Comparison of ENCODE assay signal across 1 cellular context in the genomic region with DNA sequence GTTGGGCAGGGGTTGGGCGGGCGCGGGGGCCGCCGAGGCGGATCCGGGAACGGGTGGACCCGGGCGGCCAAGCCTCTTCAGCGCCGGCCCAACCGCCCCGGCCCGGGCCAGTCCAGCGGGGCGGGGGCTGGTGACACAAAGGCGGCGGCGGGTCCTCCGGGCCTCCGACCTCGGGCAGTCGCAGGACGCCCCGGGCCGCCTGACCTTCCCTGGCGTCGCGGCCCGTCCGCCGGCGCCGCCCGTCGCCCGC.
TF ChIP-seq lines count a peak whose summit lies in the region.

No MANE protein-coding gene starts in this region.

TF ChIP-seq in GM12878, 131 proteins besides CTCF, POLR2A, EP300 and RAD21 (continued from another document):
- TF ChIP-seq, protein P1, sequence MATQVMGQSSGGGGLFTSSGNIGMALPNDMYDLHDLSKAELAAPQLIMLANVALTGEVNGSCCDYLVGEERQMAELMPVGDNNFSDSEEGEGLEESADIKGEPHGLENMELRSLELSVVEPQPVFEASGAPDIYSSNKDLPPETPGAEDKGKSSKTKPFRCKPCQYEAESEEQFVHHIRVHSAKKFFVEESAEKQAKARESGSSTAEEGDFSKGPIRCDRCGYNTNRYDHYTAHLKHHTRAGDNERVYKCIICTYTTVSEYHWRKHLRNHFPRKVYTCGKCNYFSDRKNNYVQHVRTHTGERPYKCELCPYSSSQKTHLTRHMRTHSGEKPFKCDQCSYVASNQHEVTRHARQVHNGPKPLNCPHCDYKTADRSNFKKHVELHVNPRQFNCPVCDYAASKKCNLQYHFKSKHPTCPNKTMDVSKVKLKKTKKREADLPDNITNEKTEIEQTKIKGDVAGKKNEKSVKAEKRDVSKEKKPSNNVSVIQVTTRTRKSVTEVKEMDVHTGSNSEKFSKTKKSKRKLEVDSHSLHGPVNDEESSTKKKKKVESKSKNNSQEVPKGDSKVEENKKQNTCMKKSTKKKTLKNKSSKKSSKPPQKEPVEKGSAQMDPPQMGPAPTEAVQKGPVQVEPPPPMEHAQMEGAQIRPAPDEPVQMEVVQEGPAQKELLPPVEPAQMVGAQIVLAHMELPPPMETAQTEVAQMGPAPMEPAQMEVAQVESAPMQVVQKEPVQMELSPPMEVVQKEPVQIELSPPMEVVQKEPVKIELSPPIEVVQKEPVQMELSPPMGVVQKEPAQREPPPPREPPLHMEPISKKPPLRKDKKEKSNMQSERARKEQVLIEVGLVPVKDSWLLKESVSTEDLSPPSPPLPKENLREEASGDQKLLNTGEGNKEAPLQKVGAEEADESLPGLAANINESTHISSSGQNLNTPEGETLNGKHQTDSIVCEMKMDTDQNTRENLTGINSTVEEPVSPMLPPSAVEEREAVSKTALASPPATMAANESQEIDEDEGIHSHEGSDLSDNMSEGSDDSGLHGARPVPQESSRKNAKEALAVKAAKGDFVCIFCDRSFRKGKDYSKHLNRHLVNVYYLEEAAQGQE (IDR thresholded peaks at IDR 0.05; ENCODE audit: low read depth, low read length): no peak
- 0 out of 2 replicates have a peak, but pooled peaks have one; percentile 13 for TF ChIP-seq YY1 (IDR thresholded peaks at IDR 0.05; ENCODE audit: low read depth, low read length)
